In genomic region chr12:46200551-46200950, GRCh38 we compare ENCODE assay signal across 31 cellular contexts.
"Had no signal": no experiment of that assay in that cellular context is flagged by ENCODE, and none has a peak within 500 bp of the region (broad histone marks: within the 10 kb centered on the region; RNA-seq: fewer than 3 reads in every experiment).

No MANE protein-coding gene starts in this region.

- H3K4me1 Mint-ChIP-seq: activated CD4-positive, alpha-beta memory T cell treated with anti-CD3 and anti-CD28 coated beads, Interleukin-2, amount 10 ng/mL, durations not matched to agents 7 days and 5 days; activated CD8-positive, alpha-beta memory T cell treated with anti-CD3 and anti-CD28 coated beads, Interleukin-2, amount 10 ng/mL, durations not matched to agents 7 days and 5 days had no signal

- H3K27ac Mint-ChIP-seq: activated CD4-positive, alpha-beta memory T cell treated with anti-CD3 and anti-CD28 coated beads, Interleukin-2, amount 10 ng/mL, durations not matched to agents 7 days and 5 days; activated CD8-positive, alpha-beta memory T cell treated with anti-CD3 and anti-CD28 coated beads, Interleukin-2, amount 10 ng/mL, durations not matched to agents 7 days and 5 days; IgD-negative memory B cell had no signal

- FAIRE-seq: RCC 7860 had no signal

- H3K9me3 ChIP-seq: MG63 had no signal

- H3K4me2 ChIP-seq: PC-9 had no signal

- H3K4me3 ChIP-seq: MG63, PC-9 had no signal

- H3K9me3 Mint-ChIP-seq: IgD-negative memory B cell had no signal

- H3K27ac ChIP-seq: brain microvascular endothelial cell, PC-9, RWPE1, WERI-Rb-1 had no signal

- DNase-seq: activated CD4-positive, alpha-beta memory T cell treated with anti-CD3 and anti-CD28 coated beads, Interleukin-2, amount 10 ng/mL, durations not matched to agents 7 days and 5 days; activated CD4-positive, alpha-beta T cell treated with anti-CD3 and anti-CD28 coated beads for 1 hour; activated CD4-positive, alpha-beta T cell treated with anti-CD3 and anti-CD28 coated beads for 48 hours; activated CD4-positive, CD25-positive, alpha-beta regulatory T cell; activated CD8-positive, alpha-beta memory T cell treated with anti-CD3 and anti-CD28 coated beads for 24 hours; activated CD8-positive, alpha-beta memory T cell treated with anti-CD3 and anti-CD28 coated beads, Interleukin-2, amount 10 ng/mL, durations not matched to agents 7 days and 5 days; activated CD8-positive, alpha-beta memory T cell treated with anti-CD3 and anti-CD28 coated beads, Interleukin-2, amount 50 U/mL, for 48 hours; activated effector memory CD4-positive, alpha-beta T cell treated with Interleukin-2 at 50 U/mL for 16 hours; activated naive CD4-positive, alpha-beta T cell treated with anti-CD3 and anti-CD28 coated beads, Interleukin-2, amount 50 U/mL, for 16 hours; activated T-cell treated with anti-CD3 and anti-CD28 coated beads, Interleukin-2, amount 50 U/mL, for 48 hours; aorta; brain microvascular endothelial cell; central memory CD4-positive, alpha-beta T cell; Kasumi-1; KBM-7; MG63; MV-4-11; NCI-H1092; NCI-H1436 treated with DMSO at 0.1 percent for 48 hours; NCI-H1694 treated with DMSO at 0.1 percent for 48 hours; NCI-H2029; NCI-H345; NCI-H524 treated with DMSO at 0.1 percent for 48 hours; NK-92 treated with Interleukin-12 subunit alpha and Interleukin-12 subunit beta, amount 100 ng/mL, for 24 hours; PC-9; T1000; WERI-Rb-1 had no signal

- H3K4me3 Mint-ChIP-seq: activated CD4-positive, alpha-beta memory T cell treated with anti-CD3 and anti-CD28 coated beads, Interleukin-2, amount 10 ng/mL, durations not matched to agents 7 days and 5 days; activated CD8-positive, alpha-beta memory T cell treated with anti-CD3 and anti-CD28 coated beads, Interleukin-2, amount 10 ng/mL, durations not matched to agents 7 days and 5 days; IgD-negative memory B cell had no signal

- ATAC-seq: activated CD8-positive, alpha-beta memory T cell treated with anti-CD3 and anti-CD28 coated beads, Interleukin-2, amount 10 ng/mL, durations not matched to agents 7 days and 5 days; Right ventricle myocardium inferior had no signal

- H3K27me3 Mint-ChIP-seq: activated CD4-positive, alpha-beta memory T cell treated with anti-CD3 and anti-CD28 coated beads, Interleukin-2, amount 10 ng/mL, durations not matched to agents 7 days and 5 days; activated CD8-positive, alpha-beta memory T cell treated with anti-CD3 and anti-CD28 coated beads, Interleukin-2, amount 10 ng/mL, durations not matched to agents 7 days and 5 days; IgD-negative memory B cell had no signal

- H2AFZ ChIP-seq: PC-9 had no signal

- H3K27me3 ChIP-seq: brain microvascular endothelial cell, MG63 had no signal
